In genomic region chr11:8698379-8698851, GRCh38 we compare ENCODE assay signal across 21 cellular contexts. TPM values are rescaled to one million over a fixed set of nuclear protein-coding genes. Genes with fewer than 3 reads are reported as not detected.
A peak's percentile ranks its signal among the peaks of the same experiment; 100 is the strongest.
DNase-seq lines count a peak whose midpoint lies in the region; ATAC-seq, FAIRE-seq and TF ChIP-seq lines count a peak whose summit lies in the region.
"Had no signal": no experiment of that assay in that cellular context is flagged by ENCODE, and none has a peak within 500 bp of the region (broad histone marks: within the 10 kb centered on the region; RNA-seq: fewer than 3 reads in every experiment).

No MANE protein-coding gene starts in this region.

- H3T11ph ChIP-seq in H9 (ENCODE audit: low read length): no peak overlapping the region

- no peak overlapping the region for H3K14ac ChIP-seq in H9 (ENCODE audit: insufficient read depth, low read length)

- FAIRE-seq in astrocyte (lab: Jason Lieb, UNC) (no peak), D721Med (lab: Jason Lieb, UNC) (no peak)

- H4K91ac ChIP-seq in H9 (ENCODE audit: insufficient read length, low read depth, low read length): no peak overlapping the region

- WGBS in H9 (ENCODE audit: extremely low coverage, insufficient read length, low lambda C conversion rate): no CpG with 5 or more reads among the region's 5 CpGs

- H3K27ac ChIP-seq in H9 (ENCODE audit: insufficient read length, low read depth, low read length): peak overlapping the region; percentile 43
- H3K27ac ChIP-seq in astrocyte (ENCODE audit: low read depth, low read length): no peak overlapping the region
- H3K27ac ChIP-seq in stomach smooth muscle (ENCODE audit: low read length): peak overlapping the region; percentile 66
- H3K27ac ChIP-seq in coronary artery: peak overlapping the region in 1 of 2 donors; percentile 24
- H3K27ac ChIP-seq: ovary, VCaP had no signal

- H3K9me3 ChIP-seq in H9 (ENCODE audit: control insufficient read depth, low read depth, low read length) (no peaks in the 10 kb centered on the region), astrocyte (ENCODE audit: insufficient read depth, low read depth, low read length) (no peaks in the 10 kb centered on the region), stomach smooth muscle (ENCODE audit: control insufficient read depth in 2 of 2, low read length in 2 of 2) (no peaks in the 10 kb centered on the region)
- H3K9me3 ChIP-seq: ovary had no signal

- DNase-seq in H9 (no peak), astrocyte (ENCODE audit: low read depth) (no peak), left colon (no peak), D721Med (ENCODE audit: insufficient read length, low spot score) (no peak), middle frontal gyrus (ENCODE audit: extremely low spot score, low spot score) (no peak), coronary artery (ENCODE audit: low spot score) (no peak)
- no peak for DNase-seq in stimulated activated CD4-positive, alpha-beta T cell treated with anti-CD3 and anti-CD28 coated beads, Interleukin-2, amount 100 ng/mL, for 24 hours
- DNase-seq: activated CD4-positive, alpha-beta memory T cell treated with anti-CD3 and anti-CD28 coated beads, Interleukin-2, amount 10 ng/mL, durations not matched to agents 7 days and 5 days; activated T-cell treated with anti-CD3 and anti-CD28 coated beads, Interleukin-2, amount 50 U/mL, for 4 hours; caudate nucleus; CD4-positive, alpha-beta memory T cell; effector memory CD4-positive, alpha-beta T cell; hippocampal formation; left cardiac atrium; NCI-H187; stimulated activated CD4-positive, alpha-beta T cell treated with anti-CD3 and anti-CD28 coated beads, Interleukin-12 subunit alpha, Interleukin-12 subunit beta, amount 100 ng/mL, for 4 hours; T-cell had no signal

- no peak overlapping the region for H4K5ac ChIP-seq in H9 (ENCODE audit: insufficient read length, low read depth, low read length)

- no peak overlapping the region for H2BK20ac ChIP-seq in H9 (ENCODE audit: low read depth, low read length, poor library complexity, severe bottlenecking)

- H2BK15ac ChIP-seq in H9 (ENCODE audit: low read depth, low read length): no peak overlapping the region

- ATAC-seq in left colon: peak; percentile 32
- ATAC-seq: activated T-cell treated with anti-CD3 and anti-CD28 coated beads, Interleukin-2, amount 50 U/mL, for 4 hours; left cardiac atrium; stimulated activated memory B cell treated with anti-CD40 and anti-IgM and Interleukin-4, amounts not matched to agents 10 μg/mL and 1 μg/mL and 100 μg/mL, for 72 hours; T-cell had no signal

- no peak overlapping the region for H3K4me3 ChIP-seq in astrocyte (ENCODE audit: insufficient read depth, low read depth, low read length)
- H3K4me3 ChIP-seq in stomach smooth muscle (ENCODE audit: low read length in 2 of 2): no peak overlapping the region
- no peak overlapping the region for H3K4me3 ChIP-seq in coronary artery
- H3K4me3 ChIP-seq: ovary had no signal

- H3K56ac ChIP-seq in H9 (ENCODE audit: insufficient read length, low read depth, low read length): no peak overlapping the region

- H3K4ac ChIP-seq in H9 (ENCODE audit: low read depth, low read length): no peak overlapping the region

- H3K27ac Mint-ChIP-seq in H9 (peak overlapping the region; percentile 94 to 99 (median 97)), astrocyte (ENCODE audit: unreplicated experiment) (peak overlapping the region; percentile 93)
- H3K27ac Mint-ChIP-seq: activated CD4-positive, alpha-beta memory T cell treated with anti-CD3 and anti-CD28 coated beads, Interleukin-2, amount 10 ng/mL, durations not matched to agents 7 days and 5 days; stimulated activated memory B cell treated with anti-CD40 and anti-IgM and Interleukin-4, amounts not matched to agents 10 μg/mL and 1 μg/mL and 100 μg/mL, for 72 hours; T-cell had no signal

- TF ChIP-seq CTCF in H9 (conservative IDR thresholded peaks at IDR 0.05) (no peak), astrocyte (IDR thresholded peaks at IDR 0.05; ENCODE audit: insufficient read depth, low read depth, low read length) (no peak), D721Med (IDR thresholded peaks at IDR 0.05; ENCODE audit: insufficient read depth, missing control alignments) (no peak), coronary artery (IDR thresholded peaks at IDR 0.05) (no peak)

- H3K36me3 ChIP-seq in astrocyte (ENCODE audit: insufficient read depth, low read length) (peaks cover 38% of the 10 kb centered on the region), stomach smooth muscle (ENCODE audit: control insufficient read depth in 2 of 2, insufficient read depth in 2 of 2, low read length in 2 of 2) (peaks cover 69 to 72% of the 10 kb centered on the region in 2 donors)
- H3K36me3 ChIP-seq: ovary had no signal

- H3K9me3 Mint-ChIP-seq in H9: no peaks in the 10 kb centered on the region; a peak in 1 of 5 replicates
- H3K9me3 Mint-ChIP-seq in astrocyte (ENCODE audit: unreplicated experiment): no peaks in the 10 kb centered on the region
- H3K9me3 Mint-ChIP-seq: activated CD4-positive, alpha-beta memory T cell treated with anti-CD3 and anti-CD28 coated beads, Interleukin-2, amount 10 ng/mL, durations not matched to agents 7 days and 5 days; activated T-cell treated with anti-CD3 and anti-CD28 coated beads, Interleukin-2, amount 50 U/mL, for 4 hours; CD4-positive, alpha-beta memory T cell; stimulated activated memory B cell treated with anti-CD40 and anti-IgM and Interleukin-4, amounts not matched to agents 10 μg/mL and 1 μg/mL and 100 μg/mL, for 72 hours; T-cell had no signal

- H3K4me1 ChIP-seq in H9 (ENCODE audit: insufficient read depth, low read length) (peaks cover 32% of the 10 kb centered on the region; the same call in 1 of the 2 replicates), astrocyte (ENCODE audit: insufficient read depth, low read length) (peaks cover 16% of the 10 kb centered on the region), stomach smooth muscle (ENCODE audit: control insufficient read depth, insufficient read depth, low read length) (peaks cover 20% of the 10 kb centered on the region)

- intact Hi-C loops in left colon (cut with DNase I, micrococcal nuclease): no loop called here

- no peak overlapping the region for H3K18ac ChIP-seq in H9 (ENCODE audit: insufficient read length, low read depth, low read length)

- no peaks in the 10 kb centered on the region for H3K79me1 ChIP-seq in H9 (ENCODE audit: insufficient read depth, low read depth, low read length, poor library complexity, severe bottlenecking)

- H3K4me1 Mint-ChIP-seq in H9: peaks cover 58 to 63% of the 10 kb centered on the region in 2 experiments
- H3K4me1 Mint-ChIP-seq in astrocyte (ENCODE audit: low read depth, unreplicated experiment): peaks cover 22% of the 10 kb centered on the region
- H3K4me1 Mint-ChIP-seq: CD4-positive, alpha-beta memory T cell; T-cell had no signal

- H3K23ac ChIP-seq in H9 (ENCODE audit: insufficient read length, low read depth, low read length): no peak overlapping the region

- H2AK5ac ChIP-seq in H9 (ENCODE audit: insufficient read length, low read length): no peak overlapping the region

- no peak overlapping the region for H2BK12ac ChIP-seq in H9 (ENCODE audit: insufficient read length, low read depth, low read length)

- H3K4me2 ChIP-seq in H9 (ENCODE audit: insufficient read depth, insufficient read length, low read length) (peak overlapping the region; percentile 2), astrocyte (ENCODE audit: low read length) (no peak overlapping the region)

- H2BK5ac ChIP-seq in H9 (ENCODE audit: insufficient read length, low read length): no peak overlapping the region

- H4K20me1 ChIP-seq in H9 (ENCODE audit: control insufficient read depth, insufficient read depth, insufficient read length): no peaks in the 10 kb centered on the region
- H4K20me1 ChIP-seq in astrocyte (ENCODE audit: insufficient read depth, low read length): no peaks in the 10 kb centered on the region

- H3K23me2 ChIP-seq in H9 (ENCODE audit: insufficient read length, low read depth, low read length, poor library complexity, severe bottlenecking): no peaks in the 10 kb centered on the region

- H2BK120ac ChIP-seq in H9 (ENCODE audit: low read depth, low read length, poor library complexity, severe bottlenecking): no peak overlapping the region

- peak overlapping the region; percentile 43 to 70 for H3K4me3 Mint-ChIP-seq in H9
- peak overlapping the region; percentile 50 for H3K4me3 Mint-ChIP-seq in astrocyte (ENCODE audit: unreplicated experiment)
- H3K4me3 Mint-ChIP-seq: activated CD4-positive, alpha-beta memory T cell treated with anti-CD3 and anti-CD28 coated beads, Interleukin-2, amount 10 ng/mL, durations not matched to agents 7 days and 5 days; activated T-cell treated with anti-CD3 and anti-CD28 coated beads, Interleukin-2, amount 50 U/mL, for 4 hours; CD4-positive, alpha-beta memory T cell; stimulated activated memory B cell treated with anti-CD40 and anti-IgM and Interleukin-4, amounts not matched to agents 10 μg/mL and 1 μg/mL and 100 μg/mL, for 72 hours; T-cell had no signal

- no peak overlapping the region for H3K9ac ChIP-seq in H9 (ENCODE audit: extremely low read depth, insufficient read length, low read length)
- H3K9ac ChIP-seq in astrocyte (ENCODE audit: low read length): no peak overlapping the region
- H3K9ac ChIP-seq in stomach smooth muscle (ENCODE audit: low read length in 2 of 2): no peak overlapping the region

- H3K27me3 ChIP-seq in H9 (ENCODE audit: insufficient read depth, low read length) (no peaks in the 10 kb centered on the region), astrocyte (ENCODE audit: insufficient read depth, low read length) (no peaks in the 10 kb centered on the region), stomach smooth muscle (ENCODE audit: control insufficient read depth in 1 of 2, insufficient read depth in 2 of 2, low read length in 2 of 2) (no peaks in the 10 kb centered on the region)
- H3K27me3 ChIP-seq: ovary had no signal

- H2AFZ ChIP-seq in H9 (ENCODE audit: low read length) (no peak overlapping the region), astrocyte (ENCODE audit: low read depth, low read length) (no peak overlapping the region)

- H3K36me3 Mint-ChIP-seq in H9 (ENCODE audit: insufficient read depth in 1 of 3, low read depth in 3 of 3) (peaks cover 40 to 53% (median 42%) of the 10 kb centered on the region in 3 experiments), astrocyte (ENCODE audit: low read depth, unreplicated experiment) (peaks cover 49% of the 10 kb centered on the region)

- H3K79me2 ChIP-seq in H9 (ENCODE audit: insufficient read depth, low read length) (no peaks in the 10 kb centered on the region), astrocyte (ENCODE audit: insufficient read depth, low read length) (peaks cover 7% of the 10 kb centered on the region)

- no peak overlapping the region for H4K8ac ChIP-seq in H9 (replicated peaks; ENCODE audit: insufficient read length, low read depth, low read length)

- H3K27me3 Mint-ChIP-seq in H9 (ENCODE audit: low read depth) (no peaks in the 10 kb centered on the region; the same call in 1 of the 2 replicates), astrocyte (ENCODE audit: low read depth, unreplicated experiment) (no peaks in the 10 kb centered on the region)
- H3K27me3 Mint-ChIP-seq: activated CD4-positive, alpha-beta memory T cell treated with anti-CD3 and anti-CD28 coated beads, Interleukin-2, amount 10 ng/mL, durations not matched to agents 7 days and 5 days; CD4-positive, alpha-beta memory T cell; stimulated activated memory B cell treated with anti-CD40 and anti-IgM and Interleukin-4, amounts not matched to agents 10 μg/mL and 1 μg/mL and 100 μg/mL, for 72 hours; T-cell had no signal

RNA-seq across cellular contexts. Expression of gene RPL27A, which starts 15.8 kb away (rescaled TPM):
- 1,150 and 1,152 TPM in 2 replicates for total RNA-seq in H9 (2021)
- total RNA-seq in astrocyte: 573 and 682 TPM in 2 replicates
- total RNA-seq in left colon: 100 to 1,000 TPM; 731 to 768 TPM

RNA-seq across cellular contexts. Expression of gene TRIM66, which starts 15.9 kb away (rescaled TPM):
- total RNA-seq in H9 (2021) (2.0 and 2.1 TPM in 2 replicates), astrocyte (7.3 and 8.8 TPM in 2 replicates), left colon (10 to 100 TPM in 1 of 2 donors, 1 to 10 TPM in 1; 9.9 to 12.5 TPM)
